In the genomic region with DNA sequence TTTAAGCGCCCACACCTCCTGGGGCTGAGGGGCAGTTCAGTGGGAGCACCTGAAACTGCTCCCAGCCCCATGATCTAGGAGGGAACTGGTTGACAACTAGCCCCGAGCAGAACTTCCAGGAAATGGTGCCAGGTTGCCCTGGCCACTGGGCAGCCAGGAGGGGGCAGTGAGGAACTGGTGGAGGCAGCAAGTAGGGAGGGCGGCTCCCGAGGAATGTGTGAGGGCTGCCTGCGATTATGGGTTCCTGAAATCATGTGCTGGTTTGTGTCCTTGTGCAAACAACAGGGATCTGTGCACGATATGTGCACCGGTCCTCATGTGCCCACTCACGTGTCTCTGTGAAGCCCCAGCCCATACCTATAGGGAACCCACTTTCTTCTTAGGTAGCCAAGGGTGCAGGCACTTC, we compare ENCODE assay signal across 8 cellular contexts. TPM values are rescaled to one million over a fixed set of nuclear protein-coding genes. Genes with fewer than 3 reads are reported as not detected.
DNase-seq lines count a peak whose midpoint lies in the region; ATAC-seq and TF ChIP-seq lines count a peak whose summit lies in the region.

No MANE protein-coding gene starts in this region.

- no peaks in the 10 kb centered on the region for H3K79me2 ChIP-seq in hepatocyte

- DNase-seq in HFF-Myc (ENCODE audit: extremely low read depth, low read depth) (no peak), anterior cingulate cortex (lab: John Stamatoyannopoulos, UW) (peak in 48 of 58 donors; percentile 19 to 83 (median 54)), hepatocyte (ENCODE audit: low spot score) (peak; percentile 85), retina (peak; percentile 20), cerebellum (ENCODE audit: low spot score) (no peak)
- DNase-seq in activated CD8-positive, alpha-beta memory T cell treated with anti-CD3 and anti-CD28 coated beads for 24 hours = no peak

- 59% methylated on average over 8 of the region's 8 CpGs for WGBS in hepatocyte (ENCODE audit: low lambda C conversion rate, missing lambda C conversion rate)

- no peaks in the 10 kb centered on the region for H3K27me3 ChIP-seq in BLaER1 treated with 17β-estradiol and CSF1 and Interleukin-3, amounts not matched to agents 10 nM and 100 nM
- no peaks in the 10 kb centered on the region for H3K27me3 ChIP-seq in hepatocyte

- peaks cover 0 to 72% (median 14%) of the 10 kb centered on the region in 11 experiments; a peak in 10 of 22 replicates for H4K20me1 ChIP-seq in BLaER1 treated with 17β-estradiol and CSF1 and Interleukin-3, amounts not matched to agents 10 nM and 100 nM
- H4K20me1 ChIP-seq in hepatocyte (ENCODE audit: insufficient read depth, poor library complexity, severe bottlenecking) = no peaks in the 10 kb centered on the region

- H3K36me3 ChIP-seq in BLaER1 treated with 17β-estradiol and CSF1 and Interleukin-3, amounts not matched to agents 10 nM and 100 nM = peaks cover 4 to 19% (median 7%) of the 10 kb centered on the region in 11 experiments; a peak in 20 of 22 replicates
- H3K36me3 ChIP-seq in hepatocyte (replicated peaks; ENCODE audit: insufficient read depth, low read depth) = no peaks in the 10 kb centered on the region

- peaks cover 64 to 89% (median 77%) of the 10 kb centered on the region in 10 experiments for H3K4me1 ChIP-seq in BLaER1 treated with 17β-estradiol and CSF1 and Interleukin-3, amounts not matched to agents 10 nM and 100 nM
- H3K4me1 ChIP-seq in hepatocyte (ENCODE audit: insufficient read depth) = peaks cover 17% of the 10 kb centered on the region

- H3K9me3 ChIP-seq in BLaER1 treated with 17β-estradiol and CSF1 and Interleukin-3, amounts not matched to agents 10 nM and 100 nM (replicated peaks in 1 of 11) = no peaks in the 10 kb centered on the region
- no peaks in the 10 kb centered on the region for H3K9me3 ChIP-seq in hepatocyte (ENCODE audit: low read depth)

- TF ChIP-seq CTCF in HFF-Myc (IDR thresholded peaks at IDR 0.05; ENCODE audit: low read depth, low read length, missing control alignments) = peak; percentile 52
- peak; percentile 63 for TF ChIP-seq CTCF in hepatocyte (IDR thresholded peaks at IDR 0.05; ENCODE audit: poor library complexity)

- peak overlapping the region in 3 of 10 experiments; percentile 32 to 48 (median 41); a peak in 5 of 20 replicates for H3K4me3 ChIP-seq in BLaER1 treated with 17β-estradiol and CSF1 and Interleukin-3, amounts not matched to agents 10 nM and 100 nM
- H3K4me3 ChIP-seq in HFF-Myc (replicated peaks; ENCODE audit: low read depth, low read length) (no peak overlapping the region), hepatocyte (no peak overlapping the region)

- H2AFZ ChIP-seq in hepatocyte = no peak overlapping the region

- peak overlapping the region; percentile 16 to 86 (median 71); a peak in 20 of 22 replicates for H3K27ac ChIP-seq in BLaER1 treated with 17β-estradiol and CSF1 and Interleukin-3, amounts not matched to agents 10 nM and 100 nM
- peak overlapping the region; percentile 72 for H3K27ac ChIP-seq in hepatocyte

- no peaks in the 10 kb centered on the region for H3K9me2 ChIP-seq in hepatocyte (replicated peaks; ENCODE audit: insufficient read depth)

- no peak for ATAC-seq in GM21360 (IDR thresholded peaks at IDR 0.05; ENCODE audit: unreplicated experiment)

- H3K9ac ChIP-seq in BLaER1 treated with 17β-estradiol and CSF1 and Interleukin-3, amounts not matched to agents 10 nM and 100 nM = peak overlapping the region in 10 of 11 experiments; percentile 22 to 80 (median 64); a peak in 17 of 22 replicates

- H3K4me2 ChIP-seq in BLaER1 treated with 17β-estradiol and CSF1 and Interleukin-3, amounts not matched to agents 10 nM and 100 nM = peak overlapping the region; percentile 74 to 93 (median 89)
- H3K4me2 ChIP-seq in hepatocyte = no peak overlapping the region

RNA-seq across cellular contexts. Expression of a gene that starts 9.9 kb away (rescaled TPM):
- 0.32 and 0.47 TPM in 2 replicates for total RNA-seq in hepatocyte
- 1.5 and 2.2 TPM in 2 replicates for polyA plus RNA-seq in hepatocyte
- total RNA-seq in cerebellum = 1.00 TPM

RNA-seq across cellular contexts. Expression of a gene that starts 19.2 kb away (rescaled TPM):
- total RNA-seq in hepatocyte (not detected in 2 replicates), cerebellum (not detected)
- polyA plus RNA-seq in hepatocyte = 0.19 TPM in 1 of 2 replicates, not detected in the other

RNA-seq across cellular contexts. Expression of a gene that starts 27.7 kb away (rescaled TPM):
- total RNA-seq in hepatocyte (not detected in 2 replicates), cerebellum (not detected)
- polyA plus RNA-seq in hepatocyte = not detected in 2 replicates

RNA-seq across cellular contexts. Expression of a gene that starts 35.6 kb away (rescaled TPM):
- total RNA-seq in hepatocyte = 4.3 and 6.3 TPM in 2 replicates
- polyA plus RNA-seq in hepatocyte = 20.4 and 24.8 TPM in 2 replicates
- 2.3 TPM for total RNA-seq in cerebellum

Comparison
In these comparisons a context has a peak if more than half of its experiments do, and no peak if none do; other contexts are left out.
1. DNase-seq: peak in anterior cingulate cortex (48 of 58), hepatocyte (single experiment) and retina (single experiment); none in HFF-Myc (single experiment), cerebellum (single experiment) and activated CD8-positive, alpha-beta memory T cell treated with anti-CD3 and anti-CD28 coated beads for 24 hours (single experiment).